Comparison of ENCODE assay signal across 9 cellular contexts in genomic region chr1:214476958-214477870, GRCh38.
DNase-seq lines count a peak whose midpoint lies in the region; ATAC-seq and TF ChIP-seq lines count a peak whose summit lies in the region.
"Had no signal": no experiment of that assay in that cellular context is flagged by ENCODE, and none has a peak within 500 bp of the region (broad histone marks: within the 10 kb centered on the region; RNA-seq: fewer than 3 reads in every experiment).

No MANE protein-coding gene starts in this region.

- no peaks in the 10 kb centered on the region for H3K9me3 ChIP-seq in RWPE2 (ENCODE audit: severe bottlenecking)
- no peaks in the 10 kb centered on the region for H3K9me3 ChIP-seq in skeletal muscle satellite cell (replicated peaks; ENCODE audit: low read length)

- ATAC-seq in GM19463 (IDR thresholded peaks at IDR 0.05; ENCODE audit: unreplicated experiment) = peak; percentile 49
- ATAC-seq in RWPE2 (ENCODE audit: low read depth) = peak; percentile 74
- ATAC-seq in GM21717 (IDR thresholded peaks at IDR 0.05; ENCODE audit: unreplicated experiment) = no peak

- no peaks in the 10 kb centered on the region for H3K27me3 ChIP-seq in RWPE2 (ENCODE audit: insufficient read depth, poor library complexity, severe bottlenecking)
- H3K27me3 ChIP-seq in skeletal muscle satellite cell (ENCODE audit: control insufficient read depth, insufficient read depth, low read length) = no peaks in the 10 kb centered on the region

- H3K27ac ChIP-seq in RWPE2 (ENCODE audit: poor library complexity, severe bottlenecking) = peak overlapping the region; percentile 99

- no peak for TF ChIP-seq CTCF in RWPE2 (IDR thresholded peaks at IDR 0.05; ENCODE audit: poor library complexity, severe bottlenecking)
- TF ChIP-seq CTCF in fibroblast of the aortic adventitia (IDR thresholded peaks at IDR 0.05; ENCODE audit: insufficient read depth, low read length) = no peak

- DNase-seq in RWPE2 (ENCODE audit: low spot score) (peak; percentile 80), fibroblast of the aortic adventitia (ENCODE audit: low read depth) (peak; percentile 92), NCI-H128 (lab: John Stamatoyannopoulos, UW; ENCODE audit: unreplicated experiment) (no peak)
- no peak for DNase-seq in effector CD4-positive, alpha-beta T cell
- DNase-seq in activated CD4-positive, alpha-beta T cell treated with anti-CD3 and anti-CD28 coated beads for 1 hour = no peak
- DNase-seq: NCI-H2029 had no signal

- H3K4me1 ChIP-seq in RWPE2 (ENCODE audit: insufficient read depth, poor library complexity, severe bottlenecking) = peaks cover 64% of the 10 kb centered on the region
- H3K4me1 ChIP-seq in skeletal muscle satellite cell (ENCODE audit: control insufficient read depth, insufficient read depth, low read length) = peaks cover 47% of the 10 kb centered on the region

- H3K4me3 ChIP-seq in RWPE2 (ENCODE audit: severe bottlenecking) (no peak overlapping the region), fibroblast of the aortic adventitia (ENCODE audit: low read depth, low read length) (no peak overlapping the region), skeletal muscle satellite cell (ENCODE audit: low read length) (peak overlapping the region; percentile 10)

- H3K9ac ChIP-seq in skeletal muscle satellite cell (ENCODE audit: low read depth, low read length) = peak overlapping the region; percentile 6

- H3K36me3 ChIP-seq in RWPE2 (ENCODE audit: low read depth) = no peaks in the 10 kb centered on the region; the same call in 1 of the 2 replicates
- no peaks in the 10 kb centered on the region for H3K36me3 ChIP-seq in skeletal muscle satellite cell (ENCODE audit: insufficient read depth, low read length)

- peak overlapping the region; percentile 60 for H3K4me2 ChIP-seq in skeletal muscle satellite cell (ENCODE audit: low read length)

Comparison
In these comparisons a context has a peak if more than half of its experiments do, and no peak if none do; other contexts are left out.
1. DNase-seq: peak in RWPE2 (single experiment) and fibroblast of the aortic adventitia (single experiment); none in effector CD4-positive, alpha-beta T cell (single experiment), activated CD4-positive, alpha-beta T cell treated with anti-CD3 and anti-CD28 coated beads for 1 hour (single experiment) and NCI-H128 (single experiment).